16 cellular contexts compared by ENCODE assay signal in the genomic region with DNA sequence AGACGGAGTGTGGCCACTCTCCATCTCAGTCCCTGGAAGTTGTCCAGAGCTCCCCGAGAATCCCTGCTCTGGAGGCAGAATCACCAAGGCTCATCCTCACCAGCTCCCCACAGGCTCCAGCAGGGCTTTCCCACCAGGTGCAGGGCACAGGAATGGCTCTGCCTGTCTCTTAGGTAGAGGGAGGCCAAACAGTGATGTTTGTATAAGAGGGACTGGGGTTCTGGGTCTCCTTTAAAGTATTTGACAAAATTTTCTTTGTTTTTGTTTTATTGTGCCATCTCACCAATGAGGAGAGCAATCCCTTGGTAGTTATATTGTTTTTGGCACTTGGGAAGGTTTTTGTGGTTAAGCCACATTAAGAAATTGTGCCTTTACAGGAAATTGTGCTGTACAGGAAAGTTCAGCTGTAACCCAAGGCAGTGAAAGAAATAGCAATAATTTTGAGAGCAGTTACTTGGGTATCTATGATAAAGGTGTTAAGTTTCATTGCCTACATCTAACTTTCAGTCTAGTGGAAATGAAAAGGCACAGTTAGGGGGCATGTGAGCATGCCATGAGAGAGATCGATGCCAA.
DNase-seq lines count a peak whose midpoint lies in the region; ATAC-seq lines count a peak whose summit lies in the region.
"Had no signal": no experiment of that assay in that cellular context is flagged by ENCODE, and none has a peak within 500 bp of the region (broad histone marks: within the 10 kb centered on the region; RNA-seq: fewer than 3 reads in every experiment).

No MANE protein-coding gene starts in this region.

- DNase-seq in CD4-positive, alpha-beta memory T cell: peak in 2 of 5 donors; percentile 19 to 26
- DNase-seq in HCEC 1CT (peak; percentile 26), activated gamma-delta T cell treated with Interleukin-2 at 50 U/mL for 16 hours (no peak), HUDEP-2 (lab: John Stamatoyannopoulos, UW; ENCODE audit: unreplicated experiment in 76 of 76) (no peak)
- no peak for DNase-seq in activated naive CD4-positive, alpha-beta T cell treated with anti-CD3 and anti-CD28 coated beads, Interleukin-2, amount 50 U/mL, for 72 hours (ENCODE audit: low spot score in 2 of 2)
- DNase-seq in naive thymus-derived CD4-positive, alpha-beta T cell: peak in 3 of 9 donors; percentile 19 to 50 (median 43)
- DNase-seq: activated CD4-positive, alpha-beta T cell treated with anti-CD3 and anti-CD28 coated beads, Interleukin-2, amount 50 U/mL, for 4 hours; DMS53; NCI-H2081 treated with DMSO at 0.1 percent for 48 hours had no signal

- peak overlapping the region; percentile 45 to 83 (median 79) for H3K4me3 Mint-ChIP-seq in CD4-positive, alpha-beta memory T cell
- peak overlapping the region; percentile 61 to 84 (median 79) for H3K4me3 Mint-ChIP-seq in naive thymus-derived CD4-positive, alpha-beta T cell
- H3K4me3 Mint-ChIP-seq: IgD-negative memory B cell, mesothelial cell of epicardium had no signal

- H3K27ac ChIP-seq in CD4-positive, alpha-beta memory T cell (ENCODE audit: low read depth, low read length): peak overlapping the region; percentile 38
- H3K27ac ChIP-seq in naive thymus-derived CD4-positive, alpha-beta T cell (ENCODE audit: low read depth, low read length): peak overlapping the region; percentile 62
- H3K27ac ChIP-seq: cardiac muscle cell, epithelial cell of prostate, SK-N-MC had no signal

- intact Hi-C loops in CD4-positive, alpha-beta memory T cell (cut with micrococcal nuclease): loop anchor here (5.0 kb wide), 1 partner anchor 35 kb away; no protein-coding TSS in a partner anchor
- intact Hi-C loops in naive thymus-derived CD4-positive, alpha-beta T cell (cut with micrococcal nuclease): no loop called here

- CTCF ChIA-PET in CD4-positive, alpha-beta memory T cell (lab: Charles Lee; ENCODE audit: partially characterized antibody): interaction anchor here (0.6 to 25.5 kb wide), 7 partner anchors 9 to 91 kb away, joined by 3 to 775 read pairs (median 10); no protein-coding TSS in a partner anchor
- CTCF ChIA-PET in naive thymus-derived CD4-positive, alpha-beta T cell (lab: Charles Lee): interaction anchor here (0.8 to 18.8 kb wide), 10 partner anchors 9 to 332 kb away, joined by 3 to 452 read pairs (median 4); no protein-coding TSS in a partner anchor

- H3K9me3 Mint-ChIP-seq in CD4-positive, alpha-beta memory T cell: no peaks in the 10 kb centered on the region
- H3K9me3 Mint-ChIP-seq in activated naive CD4-positive, alpha-beta T cell treated with anti-CD3 and anti-CD28 coated beads, Interleukin-2, amount 50 U/mL, for 72 hours: no peaks in the 10 kb centered on the region
- no peaks in the 10 kb centered on the region for H3K9me3 Mint-ChIP-seq in naive thymus-derived CD4-positive, alpha-beta T cell
- H3K9me3 Mint-ChIP-seq: IgD-negative memory B cell, mesothelial cell of epicardium had no signal

- H3K27ac Mint-ChIP-seq in CD4-positive, alpha-beta memory T cell: peak overlapping the region; percentile 66 to 95 (median 90)
- peak overlapping the region in 1 of 2 donors; percentile 77 for H3K27ac Mint-ChIP-seq in activated naive CD4-positive, alpha-beta T cell treated with anti-CD3 and anti-CD28 coated beads, Interleukin-2, amount 50 U/mL, for 72 hours
- peak overlapping the region; percentile 78 to 96 (median 92) for H3K27ac Mint-ChIP-seq in naive thymus-derived CD4-positive, alpha-beta T cell
- H3K27ac Mint-ChIP-seq: IgD-negative memory B cell, mesothelial cell of epicardium had no signal

- peak overlapping the region in 1 of 2 donors; percentile 1 for H3K4me3 ChIP-seq in CD4-positive, alpha-beta memory T cell (ENCODE audit: low read length in 2 of 2)
- H3K4me3 ChIP-seq in naive thymus-derived CD4-positive, alpha-beta T cell (ENCODE audit: low read length): no peak overlapping the region
- H3K4me3 ChIP-seq: cardiac muscle cell, SK-N-MC had no signal

- peaks cover 0 to 4% of the 10 kb centered on the region in 2 donors for H3K36me3 Mint-ChIP-seq in CD4-positive, alpha-beta memory T cell
- H3K36me3 Mint-ChIP-seq in activated naive CD4-positive, alpha-beta T cell treated with anti-CD3 and anti-CD28 coated beads, Interleukin-2, amount 50 U/mL, for 72 hours: peaks cover 0 to 5% of the 10 kb centered on the region in 2 donors
- H3K36me3 Mint-ChIP-seq in naive thymus-derived CD4-positive, alpha-beta T cell: no peaks in the 10 kb centered on the region
- H3K36me3 Mint-ChIP-seq: mesothelial cell of epicardium had no signal

- H3K36me3 ChIP-seq in CD4-positive, alpha-beta memory T cell (ENCODE audit: insufficient read depth, low read length): no peaks in the 10 kb centered on the region
- no peaks in the 10 kb centered on the region for H3K36me3 ChIP-seq in naive thymus-derived CD4-positive, alpha-beta T cell (ENCODE audit: control insufficient read depth in 2 of 3, insufficient read depth in 3 of 3, low read length in 3 of 3)
- H3K36me3 ChIP-seq: cardiac muscle cell had no signal

- H3K4me1 ChIP-seq in CD4-positive, alpha-beta memory T cell (ENCODE audit: insufficient read depth, low read length): peaks cover 70% of the 10 kb centered on the region
- peaks cover 10 to 66% of the 10 kb centered on the region in 2 donors for H3K4me1 ChIP-seq in naive thymus-derived CD4-positive, alpha-beta T cell (ENCODE audit: control insufficient read depth in 2 of 2, insufficient read depth in 2 of 2, low read length in 2 of 2)

- H3K4me1 Mint-ChIP-seq in CD4-positive, alpha-beta memory T cell: peaks cover 52 to 84% (median 70%) of the 10 kb centered on the region in 4 donors
- H3K4me1 Mint-ChIP-seq in naive thymus-derived CD4-positive, alpha-beta T cell: peaks cover 46 to 92% (median 85%) of the 10 kb centered on the region in 7 donors

- no peaks in the 10 kb centered on the region for H3K27me3 Mint-ChIP-seq in CD4-positive, alpha-beta memory T cell
- H3K27me3 Mint-ChIP-seq in naive thymus-derived CD4-positive, alpha-beta T cell: no peaks in the 10 kb centered on the region

- H3K9me3 ChIP-seq in CD4-positive, alpha-beta memory T cell (ENCODE audit: control insufficient read depth in 1 of 2, low read length in 2 of 2): no peaks in the 10 kb centered on the region
- no peaks in the 10 kb centered on the region for H3K9me3 ChIP-seq in naive thymus-derived CD4-positive, alpha-beta T cell (ENCODE audit: control insufficient read depth in 2 of 3, low read length in 3 of 3)

- H3K27me3 ChIP-seq in CD4-positive, alpha-beta memory T cell (ENCODE audit: insufficient read depth, low read length): no peaks in the 10 kb centered on the region
- H3K27me3 ChIP-seq in naive thymus-derived CD4-positive, alpha-beta T cell (ENCODE audit: control insufficient read depth in 2 of 2, insufficient read depth in 2 of 2, low read length in 2 of 2): no peaks in the 10 kb centered on the region
- H3K27me3 ChIP-seq: cardiac muscle cell had no signal

- peak; percentile 17 to 36 for ATAC-seq in activated naive CD4-positive, alpha-beta T cell treated with anti-CD3 and anti-CD28 coated beads, Interleukin-2, amount 50 U/mL, for 72 hours
- peak; percentile 45 for ATAC-seq in naive thymus-derived CD4-positive, alpha-beta T cell
- ATAC-seq in HG03442 (IDR thresholded peaks at IDR 0.05; ENCODE audit: unreplicated experiment): no peak
- ATAC-seq: HCT116 had no signal

- POLR2A ChIA-PET in CD4-positive, alpha-beta memory T cell (lab: Charles Lee; ENCODE audit: partially characterized antibody): interaction anchor here (0.6 to 3.7 kb wide), 7 partner anchors 15 to 783 kb away, joined by 3 to 29 read pairs (median 4); no protein-coding TSS in a partner anchor
- POLR2A ChIA-PET in naive thymus-derived CD4-positive, alpha-beta T cell (lab: Charles Lee): interaction anchor here (1.0 to 4.4 kb wide), 3 partner anchors 14 to 331 kb away, joined by 5 to 40 read pairs (median 7); no protein-coding TSS in a partner anchor
